34 cellular contexts compared by ENCODE assay signal in genomic region chr7:98460902-98461301, GRCh38.
"Had no signal": no experiment of that assay in that cellular context is flagged by ENCODE, and none has a peak within 500 bp of the region (broad histone marks: within the 10 kb centered on the region; RNA-seq: fewer than 3 reads in every experiment).

No MANE protein-coding gene starts in this region.

- FAIRE-seq: astrocyte, bronchial epithelial cell had no signal

- H3K4me3 ChIP-seq: adrenal gland, ascending aorta, body of pancreas, breast epithelium, cardiac muscle cell had no signal

- DNase-seq: activated effector memory CD4-positive, alpha-beta T cell treated with anti-CD3 and anti-CD28 coated beads, Interleukin-2, amount 50 U/mL, for 16 hours; activated effector memory CD4-positive, alpha-beta T cell treated with Interleukin-2 at 50 U/mL for 16 hours; activated gamma-delta T cell; activated gamma-delta T cell treated with Interleukin-2 at 50 U/mL for 16 hours; activated naive CD4-positive, alpha-beta T cell; activated naive CD4-positive, alpha-beta T cell treated with anti-CD3 and anti-CD28 coated beads for 36 hours; activated naive CD4-positive, alpha-beta T cell treated with anti-CD3 and anti-CD28 coated beads, Interleukin-2, amount 10 ng/mL, durations not matched to agents 7 days and 5 days; activated naive CD4-positive, alpha-beta T cell treated with anti-CD3 and anti-CD28 coated beads, Interleukin-2, amount 50 U/mL, for 16 hours; activated naive CD4-positive, alpha-beta T cell treated with Interleukin-2 at 50 U/mL for 16 hours; activated naive CD8-positive, alpha-beta T cell treated with anti-CD3 and anti-CD28 coated beads for 36 hours; activated naive CD8-positive, alpha-beta T cell treated with anti-CD3 and anti-CD28 coated beads, Interleukin-2, amount 10 ng/mL, durations not matched to agents 7 days and 5 days; activated naive CD8-positive, alpha-beta T cell treated with anti-CD3 and anti-CD28 coated beads, Interleukin-2, amount 50 U/mL, for 24 hours; activated T-cell treated with anti-CD3 and anti-CD28 coated beads, Interleukin-2, amount 50 U/mL, for 1 hour; activated T-cell treated with anti-CD3 and anti-CD28 coated beads, Interleukin-2, amount 50 U/mL, for 24 hours; activated T-cell treated with anti-CD3 and anti-CD28 coated beads, Interleukin-2, amount 50 U/mL, for 4 hours; activated T-cell treated with anti-CD3 and anti-CD28 coated beads, Interleukin-2, amount 50 U/mL, for 48 hours; activated T-cell treated with anti-CD3 and anti-CD28 coated beads, Interleukin-2, amount 50 U/mL, for 72 hours; adrenal gland; amniotic stem cell; amygdala; anterior cingulate cortex; aorta; body of pancreas; brain microvascular endothelial cell; caudate nucleus; central memory CD4-positive, alpha-beta T cell; cerebellar nuclear complex had no signal

- H3K36me3 ChIP-seq: adrenal gland, ascending aorta, brain microvascular endothelial cell, breast epithelium, cardiac muscle cell had no signal

- H3K4me1 ChIP-seq: adrenal gland, ascending aorta, breast epithelium had no signal

- ATAC-seq: activated naive CD4-positive, alpha-beta T cell treated with anti-CD3 and anti-CD28 coated beads, Interleukin-2, amount 50 U/mL, for 72 hours; activated naive CD8-positive, alpha-beta T cell treated with anti-CD3 and anti-CD28 coated beads, Interleukin-2, amount 50 U/mL, for 24 hours; activated T-cell treated with anti-CD3 and anti-CD28 coated beads, Interleukin-2, amount 50 U/mL, for 4 hours; activated T-cell treated with anti-CD3 and anti-CD28 coated beads, Interleukin-2, amount 50 U/mL, for 72 hours; activated T-helper 17 cell treated with anti-CD3 and anti-CD28 coated beads, Interleukin-2, amount 50 U/mL, for 72 hours; body of pancreas had no signal

- H3K9me3 ChIP-seq: adrenal gland, ascending aorta, body of pancreas, breast epithelium had no signal

- H3K27me3 ChIP-seq: adrenal gland, ascending aorta, body of pancreas, brain microvascular endothelial cell, breast epithelium had no signal

- H3K27ac ChIP-seq: adrenal gland, ascending aorta, body of pancreas, brain microvascular endothelial cell, breast epithelium, cardiac muscle cell had no signal
